Comparison of ENCODE assay signal across 1 cellular context in the genomic region with DNA sequence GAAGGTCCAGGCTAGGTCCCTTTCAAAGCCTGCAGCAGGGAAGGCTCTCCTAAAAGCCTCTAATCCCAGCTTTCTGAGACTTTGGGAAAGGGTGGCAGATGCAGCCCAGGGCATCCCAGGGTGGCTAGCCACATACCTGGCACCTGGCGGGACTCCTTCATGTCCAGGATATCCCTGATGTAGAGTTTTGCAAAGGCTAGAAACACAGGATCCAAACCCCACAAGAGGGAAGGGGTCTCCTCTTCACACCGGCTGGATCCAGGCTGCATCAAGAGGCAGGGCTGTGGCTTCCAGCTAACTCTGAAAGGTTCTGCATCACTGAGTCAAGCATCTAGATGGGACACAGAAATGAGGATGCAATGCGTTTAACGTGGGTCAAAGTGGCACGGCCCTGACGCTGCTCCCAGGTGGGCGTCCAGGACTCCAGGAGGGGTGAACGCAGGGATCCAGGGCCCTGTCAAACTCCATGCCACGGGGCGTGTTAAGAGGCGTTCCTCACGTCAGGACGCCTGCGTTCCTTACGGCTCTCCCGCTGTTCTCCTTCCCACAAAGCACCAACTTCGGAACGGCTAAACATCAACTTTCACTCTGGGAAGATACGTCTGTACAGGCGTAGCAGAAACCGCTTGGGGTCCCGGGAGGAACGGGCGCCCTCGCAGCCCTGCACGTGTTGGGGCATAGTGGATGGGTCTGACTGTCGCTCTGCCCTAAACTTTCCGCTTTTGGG.
TF ChIP-seq lines count a peak whose summit lies in the region.

No MANE protein-coding gene starts in this region.

TF ChIP-seq in H1, 55 proteins besides CTCF, POLR2A, EP300 and RAD21:
- TF ChIP-seq POLR2AphosphoS5 (IDR thresholded peaks at IDR 0.05; ENCODE audit: low read depth, low read length) (peak; percentile 18; the same call in 1 of the 2 replicates), TAF7 (optimal IDR thresholded peaks at IDR 0.05; ENCODE audit: borderline replicate concordance, low read depth, low read length) (no peak), ASH2L (IDR thresholded peaks at IDR 0.05; ENCODE audit: low read length) (peak; percentile 72), SIN3A (conservative IDR thresholded peaks at IDR 0.05 in 1 of 2, IDR thresholded peaks at IDR 0.05 in 1 of 2; ENCODE audit: low read depth in 1 of 2, low read length in 2 of 2) (0 out of 4 replicates have a peak, but pooled peaks of 1 of the 2 experiments have one; percentile 39), SUZ12 (IDR thresholded peaks at IDR 0.05; ENCODE audit: low read length) (no peak), RBBP5 (IDR thresholded peaks at IDR 0.05; ENCODE audit: borderline replicate concordance, low read depth, low read length) (0 out of 2 replicates have a peak, but pooled peaks have one; percentile 57)
- TF ChIP-seq, protein P1, sequence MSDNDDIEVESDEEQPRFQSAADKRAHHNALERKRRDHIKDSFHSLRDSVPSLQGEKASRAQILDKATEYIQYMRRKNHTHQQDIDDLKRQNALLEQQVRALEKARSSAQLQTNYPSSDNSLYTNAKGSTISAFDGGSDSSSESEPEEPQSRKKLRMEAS (IDR thresholded peaks at IDR 0.05): peak; percentile 54; the same call in 1 of the 2 replicates
